ENCODE assay signal across 2 cellular contexts in the genomic region with DNA sequence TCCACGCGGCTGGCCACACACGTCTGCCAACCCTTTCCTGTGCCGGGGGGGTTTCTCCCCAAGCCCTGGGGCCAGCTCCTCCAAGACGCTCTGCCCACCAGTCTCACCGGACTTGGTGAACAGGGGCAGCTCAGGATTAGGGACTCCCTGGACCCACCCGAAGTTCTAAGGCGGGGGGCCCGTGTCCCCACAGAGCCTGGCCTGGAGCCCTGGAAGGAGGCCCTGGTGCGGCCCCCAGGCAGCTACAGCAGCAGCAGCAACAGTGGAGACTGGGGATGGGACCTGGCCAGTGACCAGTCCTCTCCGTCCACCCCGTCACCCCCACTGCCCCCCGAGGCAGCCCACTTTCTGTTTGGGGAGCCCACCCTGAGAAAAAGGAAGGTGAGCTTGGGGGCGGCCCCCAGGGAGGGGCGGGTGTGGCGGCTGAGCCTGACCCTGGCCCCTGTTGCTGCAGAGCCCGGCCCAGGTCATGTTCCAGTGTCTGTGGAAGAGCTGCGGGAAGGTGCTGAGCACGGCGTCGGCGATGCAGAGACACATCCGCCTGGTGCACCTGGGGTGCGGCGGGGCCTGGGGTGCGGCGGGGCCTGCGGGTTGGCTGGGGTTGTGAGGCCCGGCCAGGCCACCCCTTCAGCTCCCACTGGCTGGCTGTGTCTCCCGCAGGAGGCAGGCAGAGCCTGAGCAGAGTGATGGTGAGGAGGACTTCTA.
TF ChIP-seq lines count a peak whose summit lies in the region.

No MANE protein-coding gene starts in this region.

TF ChIP-seq in IMR-90, 13 proteins besides CTCF, POLR2A, EP300 and RAD21:
- TF ChIP-seq, protein P1, sequence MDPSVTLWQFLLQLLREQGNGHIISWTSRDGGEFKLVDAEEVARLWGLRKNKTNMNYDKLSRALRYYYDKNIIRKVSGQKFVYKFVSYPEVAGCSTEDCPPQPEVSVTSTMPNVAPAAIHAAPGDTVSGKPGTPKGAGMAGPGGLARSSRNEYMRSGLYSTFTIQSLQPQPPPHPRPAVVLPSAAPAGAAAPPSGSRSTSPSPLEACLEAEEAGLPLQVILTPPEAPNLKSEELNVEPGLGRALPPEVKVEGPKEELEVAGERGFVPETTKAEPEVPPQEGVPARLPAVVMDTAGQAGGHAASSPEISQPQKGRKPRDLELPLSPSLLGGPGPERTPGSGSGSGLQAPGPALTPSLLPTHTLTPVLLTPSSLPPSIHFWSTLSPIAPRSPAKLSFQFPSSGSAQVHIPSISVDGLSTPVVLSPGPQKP (IDR thresholded peaks at IDR 0.05; ENCODE audit: borderline replicate concordance, low read depth, low read length): no peak
- TF ChIP-seq RCOR1 (IDR thresholded peaks at IDR 0.05; ENCODE audit: insufficient replicate concordance, low read length): no peak
- TF ChIP-seq MXI1 (IDR thresholded peaks at IDR 0.05; ENCODE audit: borderline replicate concordance, low read depth, low read length): no peak
- no peak for TF ChIP-seq NFE2L2 (IDR thresholded peaks at IDR 0.05; ENCODE audit: low read depth, low read length)
- TF ChIP-seq SMC3 (IDR thresholded peaks at IDR 0.05; ENCODE audit: low read depth, low read length): no peak

TF ChIP-seq in endothelial cell of umbilical vein, 7 proteins besides CTCF, POLR2A, EP300 and RAD21:
- no peak for TF ChIP-seq EZH2 (IDR thresholded peaks at IDR 0.05; ENCODE audit: borderline replicate concordance, low read depth, low read length, severe bottlenecking)
- TF ChIP-seq, protein P2, sequence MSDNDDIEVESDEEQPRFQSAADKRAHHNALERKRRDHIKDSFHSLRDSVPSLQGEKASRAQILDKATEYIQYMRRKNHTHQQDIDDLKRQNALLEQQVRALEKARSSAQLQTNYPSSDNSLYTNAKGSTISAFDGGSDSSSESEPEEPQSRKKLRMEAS (IDR thresholded peaks at IDR 0.05; ENCODE audit: insufficient read depth, insufficient read length): no peak
- no peak for TF ChIP-seq POLR2AphosphoS5 (IDR thresholded peaks at IDR 0.05; ENCODE audit: insufficient read depth, low read depth, low read length)
- no peak for TF ChIP-seq GATA2 (IDR thresholded peaks at IDR 0.05; ENCODE audit: insufficient read depth, insufficient read length, low read depth, low read length)
- no peak for TF ChIP-seq FOS (IDR thresholded peaks at IDR 0.05; ENCODE audit: borderline replicate concordance, insufficient read depth, low read length)
- TF ChIP-seq JUN (IDR thresholded peaks at IDR 0.05; ENCODE audit: borderline replicate concordance, insufficient read depth, insufficient read length, low read depth): no peak
- no peak for TF ChIP-seq MYC (IDR thresholded peaks at IDR 0.05; ENCODE audit: low read depth, low read length)
